In genomic region chr2:239192456-239192855, GRCh38 we compare ENCODE assay signal across 21 cellular contexts.
DNase-seq lines count a peak whose midpoint lies in the region; ATAC-seq and TF ChIP-seq lines count a peak whose summit lies in the region.
"Had no signal": no experiment of that assay in that cellular context is flagged by ENCODE, and none has a peak within 500 bp of the region (broad histone marks: within the 10 kb centered on the region; RNA-seq: fewer than 3 reads in every experiment).

No MANE protein-coding gene starts in this region.

- no peak overlapping the region for H3K4me3 ChIP-seq in left lung
- H3K4me3 ChIP-seq in spleen: no peak overlapping the region
- no peak overlapping the region for H3K4me3 ChIP-seq in H7 (ENCODE audit: insufficient read depth, low read depth, low read length)

- peak overlapping the region; percentile 45 for H3K27ac ChIP-seq in VCaP
- H3K27ac ChIP-seq in left lung: no peak overlapping the region
- no peak overlapping the region for H3K27ac ChIP-seq in spleen
- H3K27ac ChIP-seq in CD4-positive, alpha-beta T cell (ENCODE audit: low read depth, low read length): no peak overlapping the region

- no peak for ATAC-seq in left lung
- ATAC-seq in CD4-positive, alpha-beta T cell (ENCODE audit: poor library complexity): no peak
- ATAC-seq: Right ventricle myocardium inferior had no signal

- no peaks in the 10 kb centered on the region for H3K27me3 Mint-ChIP-seq in CD4-positive, alpha-beta T cell
- H3K27me3 Mint-ChIP-seq: activated CD4-positive, alpha-beta T cell treated with anti-CD3 and anti-CD28 coated beads, Interleukin-2, amount 10 ng/mL, durations not matched to agents 24 days and 14 days had no signal

- no peak for TF ChIP-seq CTCF in VCaP (conservative IDR thresholded peaks at IDR 0.05)
- no peak for TF ChIP-seq CTCF in left lung (IDR thresholded peaks at IDR 0.05)
- TF ChIP-seq CTCF in spleen (IDR thresholded peaks at IDR 0.05 in 8 of 11, conservative IDR thresholded peaks at IDR 0.05 in 3 of 11): no peak
- TF ChIP-seq CTCF in CD4-positive, alpha-beta T cell (IDR thresholded peaks at IDR 0.05): no peak

- POLR2A ChIA-PET in CD4-positive, alpha-beta T cell (lab: Charles Lee): no interaction called here

- 60 to 82% (median 68%) methylated on average over 17 of the region's 17 CpGs for WGBS in spleen, 5 donors

- H3K4me1 Mint-ChIP-seq in CD4-positive, alpha-beta T cell (ENCODE audit: low read depth): peaks cover 16% of the 10 kb centered on the region
- H3K4me1 Mint-ChIP-seq: activated CD4-positive, alpha-beta T cell treated with anti-CD3 and anti-CD28 coated beads, Interleukin-2, amount 10 ng/mL, durations not matched to agents 24 days and 14 days had no signal

- intact Hi-C loops in left lung (cut with DNase I): no loop called here
- intact Hi-C loops in spleen (cut with DNase I; ENCODE audit: low total_unique reads): no loop called here
- intact Hi-C loops in CD4-positive, alpha-beta T cell (cut with DNase I, micrococcal nuclease): no loop called here

- H3K27me3 ChIP-seq in left lung (no peaks in the 10 kb centered on the region), spleen (replicated peaks in 1 of 7) (no peaks in the 10 kb centered on the region), H7 (ENCODE audit: control insufficient read depth, insufficient read depth, low read length) (no peaks in the 10 kb centered on the region)
- no peaks in the 10 kb centered on the region for H3K27me3 ChIP-seq in CD4-positive, alpha-beta T cell (ENCODE audit: control insufficient read depth, insufficient read depth, low read length)

- peaks cover 0 to 57% of the 10 kb centered on the region in 2 donors for H3K36me3 ChIP-seq in left lung
- peaks cover 6 to 70% (median 38%) of the 10 kb centered on the region in 6 donors for H3K36me3 ChIP-seq in spleen
- H3K36me3 ChIP-seq in H7 (replicated peaks; ENCODE audit: control insufficient read depth, insufficient read depth, low read length): peaks cover 2% of the 10 kb centered on the region

- peaks cover 75% of the 10 kb centered on the region for H3K36me3 Mint-ChIP-seq in CD4-positive, alpha-beta T cell (ENCODE audit: low read depth)

- peaks cover 0 to 3% of the 10 kb centered on the region in 2 donors for H3K4me1 ChIP-seq in left lung
- peaks cover 0 to 16% (median 2%) of the 10 kb centered on the region in 6 donors for H3K4me1 ChIP-seq in spleen
- H3K4me1 ChIP-seq: Caco-2 had no signal

- no peaks in the 10 kb centered on the region for H3K9me3 Mint-ChIP-seq in CD4-positive, alpha-beta T cell
- H3K9me3 Mint-ChIP-seq: activated CD4-positive, alpha-beta T cell treated with anti-CD3 and anti-CD28 coated beads, Interleukin-2, amount 10 ng/mL, durations not matched to agents 24 days and 14 days had no signal

- H3K9me3 ChIP-seq in left lung (peaks cover 0 to 6% of the 10 kb centered on the region in 2 donors), spleen (peaks cover 0 to 17% (median 14%) of the 10 kb centered on the region in 8 donors)
- peaks cover 6% of the 10 kb centered on the region for H3K9me3 ChIP-seq in CD4-positive, alpha-beta T cell (ENCODE audit: control insufficient read depth, low read length)
- H3K9me3 ChIP-seq: Caco-2 had no signal

- peak; percentile 29 for DNase-seq in DMS153 (lab: John Stamatoyannopoulos, UW)
- DNase-seq in left lung: peak; percentile 29 to 45
- peak; percentile 69 for DNase-seq in spleen
- no peak for DNase-seq in NCI-H1092 treated with DMSO at 0.1 percent for 48 hours (lab: John Stamatoyannopoulos, UW)
- DNase-seq in H7: no peak
- no peak for DNase-seq in CD4-positive, alpha-beta T cell
- DNase-seq: activated CD4-positive, alpha-beta T cell treated with anti-CD3 and anti-CD28 coated beads, Interleukin-2, amount 10 ng/mL, durations not matched to agents 24 days and 14 days; activated naive CD4-positive, alpha-beta T cell treated with anti-CD3 and anti-CD28 coated beads for 36 hours; activated T-cell treated with anti-CD3 and anti-CD28 coated beads for 4 hours; Caco-2; dermis blood vessel endothelial cell; foreskin melanocyte; Karpas-422; mesendoderm; NCI-H1105 treated with DMSO at 0.1 percent for 48 hours; NCI-H2171; NCI-H526 treated with DMSO at 0.1 percent for 48 hours; retina; SW 1271 had no signal

- no peak overlapping the region for H3K27ac Mint-ChIP-seq in CD4-positive, alpha-beta T cell
- H3K27ac Mint-ChIP-seq: activated CD4-positive, alpha-beta T cell treated with anti-CD3 and anti-CD28 coated beads, Interleukin-2, amount 10 ng/mL, durations not matched to agents 24 days and 14 days; activated naive CD4-positive, alpha-beta T cell treated with anti-CD3 and anti-CD28 coated beads for 36 hours had no signal

- H3K4me3 Mint-ChIP-seq in CD4-positive, alpha-beta T cell: no peak overlapping the region
- H3K4me3 Mint-ChIP-seq: activated CD4-positive, alpha-beta T cell treated with anti-CD3 and anti-CD28 coated beads, Interleukin-2, amount 10 ng/mL, durations not matched to agents 24 days and 14 days; activated naive CD4-positive, alpha-beta T cell treated with anti-CD3 and anti-CD28 coated beads for 36 hours had no signal

- TF ChIP-seq POLR2A in spleen (IDR thresholded peaks at IDR 0.05): no peak

- CTCF ChIA-PET in CD4-positive, alpha-beta T cell (lab: Charles Lee): no interaction called here

Comparison
In these comparisons a context has a peak if more than half of its experiments do, and no peak if none do; other contexts are left out.
1. DNase-seq: peak in DMS153 (single experiment), left lung (2 of 2) and spleen (single experiment); none in NCI-H1092 treated with DMSO at 0.1 percent for 48 hours (single experiment), H7 (single experiment) and CD4-positive, alpha-beta T cell (0 of 10).